9 cellular contexts compared by ENCODE assay signal in the genomic region with DNA sequence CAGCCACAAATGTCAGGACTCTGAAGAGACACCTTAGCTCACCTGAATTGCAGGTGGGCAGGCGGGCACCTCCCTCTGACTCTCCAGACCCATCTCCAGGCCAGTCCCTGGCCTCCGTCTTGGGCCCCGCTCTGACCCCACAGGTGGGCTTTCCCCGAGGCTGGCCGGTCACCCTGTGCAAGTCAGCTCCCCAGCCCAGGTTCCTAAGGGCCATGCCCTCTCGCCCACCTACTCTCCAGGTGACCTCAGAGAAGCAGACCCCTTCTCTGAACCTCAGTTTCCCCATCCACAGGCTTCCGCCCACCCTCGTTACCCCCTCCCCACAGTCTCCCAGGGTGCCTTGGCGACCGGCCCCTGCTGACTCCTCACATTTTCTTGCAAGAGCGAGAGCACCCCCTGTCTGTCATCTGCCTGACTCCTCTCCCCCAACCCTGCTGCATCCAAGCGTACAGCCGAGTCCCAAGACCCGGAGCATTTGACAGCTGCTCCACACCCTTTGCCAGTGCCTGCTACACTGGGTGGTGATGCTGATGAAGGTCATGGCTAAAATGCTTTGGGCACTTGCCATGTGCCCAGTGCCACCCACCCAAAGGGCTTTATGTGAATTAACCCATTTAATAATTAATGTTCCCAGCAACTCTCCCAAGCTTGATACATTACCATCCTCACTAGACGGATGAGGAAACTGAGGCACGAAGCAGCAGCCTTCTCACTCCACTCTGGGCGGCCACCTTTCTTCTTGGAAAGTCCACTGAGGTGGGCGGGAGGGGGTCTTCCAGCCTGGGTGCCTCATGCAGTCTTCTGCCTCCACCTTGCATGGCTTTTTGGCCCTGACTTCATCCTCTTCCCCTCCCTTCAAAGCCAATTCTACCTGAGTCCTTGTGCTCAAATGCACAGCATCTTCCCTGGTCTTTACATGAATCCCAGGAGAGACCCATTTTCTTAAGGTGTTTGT. TPM values are rescaled to one million over a fixed set of nuclear protein-coding genes. Genes with fewer than 3 reads are reported as not detected.
DNase-seq lines count a peak whose midpoint lies in the region; ATAC-seq and TF ChIP-seq lines count a peak whose summit lies in the region.
"Had no signal": no experiment of that assay in that cellular context is flagged by ENCODE, and none has a peak within 500 bp of the region (broad histone marks: within the 10 kb centered on the region; RNA-seq: fewer than 3 reads in every experiment).

No MANE protein-coding gene starts in this region.

- TF ChIP-seq CTCF in fibroblast of pulmonary artery (IDR thresholded peaks at IDR 0.05; ENCODE audit: low read length, missing control alignments): peak; percentile 43
- TF ChIP-seq CTCF in RWPE1 (conservative IDR thresholded peaks at IDR 0.05; ENCODE audit: low read depth): no peak
- TF ChIP-seq CTCF in colonic mucosa (IDR thresholded peaks at IDR 0.05): no peak

- ATAC-seq in stimulated activated memory B cell treated with anti-CD40 and anti-IgM and Interleukin-4, amounts not matched to agents 10 μg/mL and 1 μg/mL and 100 μg/mL, for 72 hours: no peak
- no peak for ATAC-seq in HG03039 (IDR thresholded peaks at IDR 0.05; ENCODE audit: unreplicated experiment)

- intact Hi-C loops in posterior vena cava (cut with DNase I) (loop anchor here (5.0 kb wide), 2 partner anchors 115 to 480 kb away; a partner anchor contains a TSS), colonic mucosa (cut with DNase I) (no loop called here)

- H3K4me3 ChIP-seq in fibroblast of pulmonary artery (replicated peaks; ENCODE audit: low read depth, low read length) (no peak overlapping the region), colonic mucosa (no peak overlapping the region)

- peaks cover 35% of the 10 kb centered on the region for H3K27me3 Mint-ChIP-seq in stimulated activated memory B cell treated with anti-CD40 and anti-IgM and Interleukin-4, amounts not matched to agents 10 μg/mL and 1 μg/mL and 100 μg/mL, for 72 hours
- H3K27me3 Mint-ChIP-seq: activated naive CD8-positive, alpha-beta T cell had no signal

- H3K36me3 Mint-ChIP-seq in stimulated activated memory B cell treated with anti-CD40 and anti-IgM and Interleukin-4, amounts not matched to agents 10 μg/mL and 1 μg/mL and 100 μg/mL, for 72 hours: no peaks in the 10 kb centered on the region
- H3K36me3 Mint-ChIP-seq: activated naive CD8-positive, alpha-beta T cell had no signal

- H3K4me1 ChIP-seq in colonic mucosa: no peaks in the 10 kb centered on the region

- CTCF ChIA-PET in RWPE1 (lab: Yijun Ruan, JAX): interaction anchor here (0.6 to 1.5 kb wide), 3 partner anchors 117 to 698 kb away, joined by 3 read pairs; a partner anchor contains a TSS

- no peaks in the 10 kb centered on the region for H3K27me3 ChIP-seq in colonic mucosa

- no peaks in the 10 kb centered on the region for H3K4me1 Mint-ChIP-seq in stimulated activated memory B cell treated with anti-CD40 and anti-IgM and Interleukin-4, amounts not matched to agents 10 μg/mL and 1 μg/mL and 100 μg/mL, for 72 hours

- POLR2A ChIA-PET in RWPE1 (lab: Yijun Ruan, JAX; ENCODE audit: low non-redundant PET): no interaction called here

- H3K9me3 Mint-ChIP-seq in stimulated activated memory B cell treated with anti-CD40 and anti-IgM and Interleukin-4, amounts not matched to agents 10 μg/mL and 1 μg/mL and 100 μg/mL, for 72 hours: no peaks in the 10 kb centered on the region

- H3K4me3 Mint-ChIP-seq in stimulated activated memory B cell treated with anti-CD40 and anti-IgM and Interleukin-4, amounts not matched to agents 10 μg/mL and 1 μg/mL and 100 μg/mL, for 72 hours: no peak overlapping the region
- H3K4me3 Mint-ChIP-seq: activated naive CD8-positive, alpha-beta T cell had no signal

- H3K27ac ChIP-seq in RWPE1 (no peak overlapping the region), colonic mucosa (no peak overlapping the region)

- H3K36me3 ChIP-seq in colonic mucosa: no peaks in the 10 kb centered on the region

- H3K9me3 ChIP-seq in colonic mucosa: no peaks in the 10 kb centered on the region

- peak; percentile 34 for DNase-seq in GDM1 (lab: John Stamatoyannopoulos, UW)
- peak; percentile 1 for DNase-seq in NCI-H526 treated with DMSO at 0.1 percent for 48 hours (lab: John Stamatoyannopoulos, UW)
- peak; percentile 53 for DNase-seq in fibroblast of pulmonary artery (ENCODE audit: low read depth)
- peak; percentile 85 for DNase-seq in posterior vena cava (ENCODE audit: low spot score)
- no peak for DNase-seq in RWPE1 (ENCODE audit: low spot score)
- DNase-seq in colonic mucosa: no peak

- H3K9ac ChIP-seq in colonic mucosa (ENCODE audit: low read depth in 2 of 2, low read length in 2 of 2): no peak overlapping the region

- no peak overlapping the region for H3K27ac Mint-ChIP-seq in stimulated activated memory B cell treated with anti-CD40 and anti-IgM and Interleukin-4, amounts not matched to agents 10 μg/mL and 1 μg/mL and 100 μg/mL, for 72 hours
- H3K27ac Mint-ChIP-seq: activated naive CD8-positive, alpha-beta T cell had no signal

RNA-seq across cellular contexts. Expression of a gene that starts 51.1 kb away (rescaled TPM):
- 1 to 10 TPM in 1 of 2 donors, not detected in 1; 1.8 TPM for total RNA-seq in posterior vena cava
- 10 to 100 TPM in 1 of 2 donors, not detected in 1; 10.3 TPM for total RNA-seq in colonic mucosa

RNA-seq across cellular contexts. Expression of a gene that starts 57.8 kb away (rescaled TPM):
- total RNA-seq in posterior vena cava: not detected
- total RNA-seq in colonic mucosa: 1 to 10 TPM in 1 of 2 donors, not detected in 1; 2.4 TPM

Comparison
In these comparisons a context has a peak if more than half of its experiments do, and no peak if none do; other contexts are left out.
1. DNase-seq: peak in GDM1 (single experiment), NCI-H526 treated with DMSO at 0.1 percent for 48 hours (single experiment), fibroblast of pulmonary artery (single experiment) and posterior vena cava (single experiment); none in RWPE1 (single experiment) and colonic mucosa (single experiment).